20 cellular contexts compared by ENCODE assay signal in the genomic region with DNA sequence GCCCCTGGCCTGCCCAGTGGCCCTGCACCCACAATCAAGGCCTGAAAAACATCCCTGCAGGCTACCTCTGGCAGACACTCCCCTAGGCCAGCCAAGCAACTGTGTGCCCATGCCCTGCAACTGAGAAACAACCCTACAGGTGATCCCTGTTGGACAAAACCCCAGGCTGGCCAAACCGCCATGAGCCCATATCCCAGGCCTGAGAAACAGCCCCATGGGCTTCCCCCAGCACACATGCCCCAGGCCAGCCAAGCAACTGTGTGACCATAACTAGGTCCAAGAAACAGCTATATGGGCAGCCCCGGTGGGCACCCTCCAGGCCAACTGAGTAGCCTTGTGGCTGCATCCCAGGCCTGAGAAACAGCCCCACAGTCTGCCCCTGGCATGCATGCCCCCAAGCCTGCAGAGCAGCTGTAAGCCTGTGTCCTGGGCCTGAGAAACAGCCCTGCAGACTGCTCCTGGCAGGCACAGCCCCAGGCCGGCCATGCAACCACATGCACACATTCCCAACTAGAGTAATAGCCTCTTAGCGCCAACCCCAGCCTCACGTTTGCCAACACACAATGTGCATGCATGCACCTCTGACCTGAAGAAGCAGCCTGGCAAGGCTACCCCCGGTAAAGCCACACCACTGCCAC. TPM values are rescaled to one million over a fixed set of nuclear protein-coding genes. Genes with fewer than 3 reads are reported as not detected.
DNase-seq lines count a peak whose midpoint lies in the region; ATAC-seq, FAIRE-seq and TF ChIP-seq lines count a peak whose summit lies in the region.
"Had no signal": no experiment of that assay in that cellular context is flagged by ENCODE, and none has a peak within 500 bp of the region (broad histone marks: within the 10 kb centered on the region; RNA-seq: fewer than 3 reads in every experiment).

No MANE protein-coding gene starts in this region.

- no peak for TF ChIP-seq POLR2A in esophagus muscularis mucosa (IDR thresholded peaks at IDR 0.05; ENCODE audit: low read depth)

- in situ Hi-C loops in Panc1 (cut with HindIII; ENCODE audit: low pct_unique_long_range_greater_than_20kb, low sequenced_read_pairs), result no loop called here

- TF ChIP-seq EP300 in esophagus muscularis mucosa (IDR thresholded peaks at IDR 0.05), result no peak

- WGBS in esophagus muscularis mucosa, result 81% methylated on average over 5 of the region's 6 CpGs
- WGBS in aorta, 2 donors, result 88 to 91% methylated on average over 6 of the region's 6 CpGs

- H3K36me3 ChIP-seq in Panc1 (ENCODE audit: control insufficient read depth, insufficient read depth, low read length), result no peaks in the 10 kb centered on the region
- H3K36me3 ChIP-seq in esophagus muscularis mucosa, result no peaks in the 10 kb centered on the region
- H3K36me3 ChIP-seq in aorta (ENCODE audit: control insufficient read depth in 1 of 2, insufficient read depth in 2 of 2, low read length in 1 of 2), result no peaks in the 10 kb centered on the region
- H3K36me3 ChIP-seq: HAP-1 had no signal

- H3K27ac ChIP-seq in Panc1 (ENCODE audit: low read length) (no peak overlapping the region), esophagus muscularis mucosa (replicated peaks in 1 of 4) (no peak overlapping the region), aorta (ENCODE audit: low read depth in 1 of 2, low read length in 2 of 2) (no peak overlapping the region)

- H3K4me3 ChIP-seq in Panc1 (ENCODE audit: low read depth in 2 of 2, low read length in 2 of 2) (no peak overlapping the region), esophagus muscularis mucosa (no peak overlapping the region), aorta (ENCODE audit: low read length in 2 of 2) (no peak overlapping the region)
- H3K4me3 ChIP-seq: GM12878, GM23338, HAP-1 had no signal

- POLR2A ChIA-PET in Panc1 (lab: Charles Lee), result interaction anchor here (0.6 kb wide), 1 partner anchor 40 kb away, joined by 9 read pairs; no protein-coding TSS in a partner anchor

- ATAC-seq in Panc1 (peak; percentile 30; the same call in 1 of the 2 replicates), aorta (ENCODE audit: low FRiP score) (peak; percentile 41), GM18498 (IDR thresholded peaks at IDR 0.05; ENCODE audit: unreplicated experiment) (no peak), HG02970 (IDR thresholded peaks at IDR 0.05; ENCODE audit: low FRiP score, unreplicated experiment) (no peak), Right ventricle myocardium inferior (no peak)
- ATAC-seq: GM12878, GM23338 had no signal

- FAIRE-seq in HTR-8/SVneo (lab: Jason Lieb, UNC), result peak; percentile 78
- FAIRE-seq: G401.6, GM12878, GM18507, H54 had no signal

- TF ChIP-seq CTCF in Panc1 (IDR thresholded peaks at IDR 0.05) (no peak), esophagus muscularis mucosa (IDR thresholded peaks at IDR 0.05) (no peak)

- no TSS peak for BruUV-seq in Panc1 (replicated peaks; lab: Mats Ljungman, UMichigan)

- intact Hi-C loops in Panc1 (cut with micrococcal nuclease; ENCODE audit: unreplicated experiment) (no loop called here), esophagus muscularis mucosa (cut with DNase I) (no loop called here), aorta (cut with DNase I) (no loop called here), Right ventricle myocardium inferior (cut with DNase I) (no loop called here)

- DNase-seq in HTR-8/SVneo (ENCODE audit: insufficient read length, low spot score) (no peak), Panc1 (ENCODE audit: low read depth, low spot score) (no peak), esophagus muscularis mucosa (ENCODE audit: extremely low spot score) (peak; percentile 64), aorta (no peak), Right ventricle myocardium inferior (ENCODE audit: missing footprints) (no peak)
- DNase-seq: C1 segment of cervical spinal cord; Calu3; CD4-positive, alpha-beta memory T cell; COR-L47; DMS53; DMS79 treated with DMSO at 0.1 percent for 48 hours; HFFc6 had no signal

- H3K9me3 ChIP-seq in Panc1 (ENCODE audit: control insufficient read depth, insufficient read depth, low read depth, low read length), result peaks cover 12% of the 10 kb centered on the region
- H3K9me3 ChIP-seq in esophagus muscularis mucosa, result peaks cover 0 to 38% (median 26%) of the 10 kb centered on the region in 4 donors
- peaks cover 6% of the 10 kb centered on the region for H3K9me3 ChIP-seq in aorta (ENCODE audit: control insufficient read depth, low read length)
- H3K9me3 ChIP-seq: HAP-1 had no signal

- H3K27me3 ChIP-seq in Panc1 (ENCODE audit: control insufficient read depth, insufficient read depth, low read length) (peaks cover 6% of the 10 kb centered on the region; the same call in 1 of the 2 replicates), esophagus muscularis mucosa (peaks cover 0 to 13% (median 0%) of the 10 kb centered on the region in 4 donors), aorta (ENCODE audit: control insufficient read depth in 1 of 2, insufficient read depth in 2 of 2, low read length in 1 of 2) (no peaks in the 10 kb centered on the region)

- CTCF ChIA-PET in Panc1 (lab: Charles Lee), result no interaction called here

- no peaks in the 10 kb centered on the region for H3K4me1 ChIP-seq in Panc1 (ENCODE audit: control insufficient read depth, insufficient read depth, low read length)
- H3K4me1 ChIP-seq in esophagus muscularis mucosa, result no peaks in the 10 kb centered on the region
- no peaks in the 10 kb centered on the region for H3K4me1 ChIP-seq in aorta (ENCODE audit: control insufficient read depth in 1 of 2, insufficient read depth in 2 of 2, low read length in 2 of 2)
- H3K4me1 ChIP-seq: HAP-1 had no signal

RNA-seq across cellular contexts. Expression of gene SRSF6, which starts 41.0 kb away (rescaled TPM):
- total RNA-seq in Panc1 (2021; ENCODE audit: unreplicated experiment) (159 TPM), esophagus muscularis mucosa (10 to 100 TPM; 22.4 to 46.1 (median 25.3) TPM), aorta (100 to 1,000 TPM in 1 of 2 donors, 10 to 100 TPM in 1; 92.2 to 135 TPM), Right ventricle myocardium inferior (52.0 TPM)
- polyA plus RNA-seq in Panc1 (2012; ENCODE audit: insufficient read length), result 140 TPM
- 10 to 100 TPM; 26.7 to 90.4 TPM for polyA plus RNA-seq in aorta

Comparison
In these comparisons a context has a peak if more than half of its experiments do, and no peak if none do; other contexts are left out.
1. ATAC-seq: peak in Panc1 (single experiment) and aorta (single experiment); none in GM18498 (single experiment), HG02970 (single experiment) and Right ventricle myocardium inferior (single experiment).